ENCODE assay signal across 19 cellular contexts in genomic region chr7:7151865-7152264, GRCh38.
"Had no signal": no experiment of that assay in that cellular context is flagged by ENCODE, and none has a peak within 500 bp of the region (broad histone marks: within the 10 kb centered on the region; RNA-seq: fewer than 3 reads in every experiment).

No MANE protein-coding gene starts in this region.

- DNase-seq: cortex of kidney; gastrocnemius medialis; head of caudate nucleus; kidney; mucosa of descending colon; naive B cell; nephron progenitor cell; nucleus accumbens; psoas muscle; right cardiac atrium; spleen; stimulated activated CD4-positive, alpha-beta T cell treated with anti-CD3 and anti-CD28 coated beads, Interleukin-4, amount 100 ng/mL, for 4 hours; transverse colon had no signal

- H3K4me3 ChIP-seq: gastrocnemius medialis, lung, mucosa of descending colon, psoas muscle, skin epidermis, spleen, suprapubic skin, transverse colon, vagina had no signal

- H3K36me3 ChIP-seq: gastrocnemius medialis, spleen, suprapubic skin, transverse colon, vagina had no signal

- H3K4me1 ChIP-seq: gastrocnemius medialis, psoas muscle, suprapubic skin, vagina had no signal

- ATAC-seq: gastrocnemius medialis; left lobe of liver; mucosa of descending colon; psoas muscle; stimulated activated memory B cell treated with anti-CD40 and anti-IgM and Interleukin-4, amounts not matched to agents 10 μg/mL and 1 μg/mL and 100 μg/mL, for 72 hours had no signal

- H3K27me3 ChIP-seq: gastrocnemius medialis, spleen, suprapubic skin, transverse colon, vagina had no signal

- H3K27ac ChIP-seq: gastrocnemius medialis, psoas muscle, skin epidermis, spleen, suprapubic skin, transverse colon, vagina had no signal

- FAIRE-seq: kidney had no signal

- H3K9me3 ChIP-seq: gastrocnemius medialis, mucosa of descending colon, psoas muscle, suprapubic skin, transverse colon, vagina had no signal
